Comparison of ENCODE assay signal across 23 cellular contexts in genomic region chr5:139761501-139761900, GRCh38. TPM values are rescaled to one million over a fixed set of nuclear protein-coding genes. Genes with fewer than 3 reads are reported as not detected.
"Had no signal": no experiment of that assay in that cellular context is flagged by ENCODE, and none has a peak within 500 bp of the region (broad histone marks: within the 10 kb centered on the region; RNA-seq: fewer than 3 reads in every experiment).

No MANE protein-coding gene starts in this region.

- H3K9me3 ChIP-seq: esophagus squamous epithelium, prostate gland, suprapubic skin, transverse colon, vagina had no signal

- DNase-seq: activated CD4-positive, alpha-beta T cell treated with anti-CD3 and anti-CD28 coated beads for 4 hours; activated CD8-positive, alpha-beta T cell treated with anti-CD3 and anti-CD28 coated beads for 36 hours; activated naive CD4-positive, alpha-beta T cell treated with anti-CD3 and anti-CD28 coated beads for 36 hours; activated naive CD8-positive, alpha-beta T cell treated with anti-CD3 and anti-CD28 coated beads, Interleukin-2, amount 50 U/mL, for 24 hours; activated T-cell treated with anti-CD3 and anti-CD28 coated beads, Interleukin-2, amount 50 U/mL, for 24 hours; aorta; effector memory CD4-positive, alpha-beta T cell; esophagus squamous epithelium; natural killer cell; occipital lobe; stimulated activated CD4-positive, alpha-beta T cell treated with anti-CD3 and anti-CD28 coated beads, Interleukin-15, amount 100 ng/mL, for 24 hours; stimulated activated CD4-positive, alpha-beta T cell treated with anti-CD3 and anti-CD28 coated beads, Interleukin-2, amount 100 ng/mL, for 48 hours; transverse colon had no signal

- H3K36me3 Mint-ChIP-seq: natural killer cell, WTC11 had no signal

- H3K27ac Mint-ChIP-seq: activated CD8-positive, alpha-beta T cell treated with anti-CD3 and anti-CD28 coated beads for 36 hours; activated naive CD4-positive, alpha-beta T cell treated with anti-CD3 and anti-CD28 coated beads for 36 hours; activated naive CD8-positive, alpha-beta T cell treated with anti-CD3 and anti-CD28 coated beads, Interleukin-2, amount 50 U/mL, for 24 hours; activated T-cell treated with anti-CD3 and anti-CD28 coated beads, Interleukin-2, amount 50 U/mL, for 24 hours; dendritic cell treated with granulocyte-macrophage colony-stimulating factor and Interleukin-4, amounts not matched to agents 40 ng/mL and 50 ng/mL, for 4 days; natural killer cell; stimulated activated naive CD8-positive, alpha-beta T cell treated with anti-CD3 and anti-CD28 coated beads, Interleukin-15, Interleukin-2, amounts not matched to agents 100 ng/mL and 50 ng/mL, for 24 hours; T-helper 2 cell treated with Interferon-gamma antibody and Interleukin-4, amounts not matched to agents 5 μg/mL and 100 μg/mL, for 36 hours; WTC11 had no signal

- H3K36me3 ChIP-seq: esophagus squamous epithelium, prostate gland, suprapubic skin, transverse colon, vagina had no signal

- H3K4me1 ChIP-seq: prostate gland had no signal

- H3K9me3 Mint-ChIP-seq: activated CD8-positive, alpha-beta T cell treated with anti-CD3 and anti-CD28 coated beads for 36 hours; activated naive CD4-positive, alpha-beta T cell treated with anti-CD3 and anti-CD28 coated beads for 36 hours; activated naive CD8-positive, alpha-beta T cell treated with anti-CD3 and anti-CD28 coated beads, Interleukin-2, amount 50 U/mL, for 24 hours; activated T-cell treated with anti-CD3 and anti-CD28 coated beads, Interleukin-2, amount 50 U/mL, for 24 hours; dendritic cell treated with granulocyte-macrophage colony-stimulating factor and Interleukin-4, amounts not matched to agents 40 ng/mL and 50 ng/mL, for 4 days; natural killer cell; stimulated activated naive CD8-positive, alpha-beta T cell treated with anti-CD3 and anti-CD28 coated beads, Interleukin-15, Interleukin-2, amounts not matched to agents 100 ng/mL and 50 ng/mL, for 24 hours; T-helper 2 cell treated with Interferon-gamma antibody and Interleukin-4, amounts not matched to agents 5 μg/mL and 100 μg/mL, for 36 hours; WTC11 had no signal

- H3K27ac ChIP-seq: esophagus squamous epithelium, prostate gland, skin epidermis, suprapubic skin, transverse colon, vagina had no signal

- ATAC-seq: activated CD8-positive, alpha-beta T cell treated with anti-CD3 and anti-CD28 coated beads for 36 hours; activated naive CD8-positive, alpha-beta T cell treated with anti-CD3 and anti-CD28 coated beads, Interleukin-2, amount 50 U/mL, for 24 hours; natural killer cell; right cardiac atrium; WTC11 had no signal

- H3K4me3 ChIP-seq: esophagus squamous epithelium, prostate gland, skin epidermis, suprapubic skin, transverse colon, vagina had no signal

- H3K4me3 Mint-ChIP-seq: activated CD8-positive, alpha-beta T cell treated with anti-CD3 and anti-CD28 coated beads for 36 hours; activated naive CD4-positive, alpha-beta T cell treated with anti-CD3 and anti-CD28 coated beads for 36 hours; activated naive CD8-positive, alpha-beta T cell treated with anti-CD3 and anti-CD28 coated beads, Interleukin-2, amount 50 U/mL, for 24 hours; activated T-cell treated with anti-CD3 and anti-CD28 coated beads, Interleukin-2, amount 50 U/mL, for 24 hours; dendritic cell treated with granulocyte-macrophage colony-stimulating factor and Interleukin-4, amounts not matched to agents 40 ng/mL and 50 ng/mL, for 4 days; natural killer cell; stimulated activated naive CD8-positive, alpha-beta T cell treated with anti-CD3 and anti-CD28 coated beads, Interleukin-15, Interleukin-2, amounts not matched to agents 100 ng/mL and 50 ng/mL, for 24 hours; T-helper 2 cell treated with Interferon-gamma antibody and Interleukin-4, amounts not matched to agents 5 μg/mL and 100 μg/mL, for 36 hours; WTC11 had no signal

RNA-seq across cellular contexts. Expression of gene PSD2, which starts 34.1 kb away (rescaled TPM):
- total RNA-seq: activated naive CD4-positive, alpha-beta T cell treated with anti-CD3 and anti-CD28 coated beads for 36 hours; esophagus squamous epithelium; mesenteric fat pad had no signal
